14 cellular contexts compared by ENCODE assay signal in the genomic region with DNA sequence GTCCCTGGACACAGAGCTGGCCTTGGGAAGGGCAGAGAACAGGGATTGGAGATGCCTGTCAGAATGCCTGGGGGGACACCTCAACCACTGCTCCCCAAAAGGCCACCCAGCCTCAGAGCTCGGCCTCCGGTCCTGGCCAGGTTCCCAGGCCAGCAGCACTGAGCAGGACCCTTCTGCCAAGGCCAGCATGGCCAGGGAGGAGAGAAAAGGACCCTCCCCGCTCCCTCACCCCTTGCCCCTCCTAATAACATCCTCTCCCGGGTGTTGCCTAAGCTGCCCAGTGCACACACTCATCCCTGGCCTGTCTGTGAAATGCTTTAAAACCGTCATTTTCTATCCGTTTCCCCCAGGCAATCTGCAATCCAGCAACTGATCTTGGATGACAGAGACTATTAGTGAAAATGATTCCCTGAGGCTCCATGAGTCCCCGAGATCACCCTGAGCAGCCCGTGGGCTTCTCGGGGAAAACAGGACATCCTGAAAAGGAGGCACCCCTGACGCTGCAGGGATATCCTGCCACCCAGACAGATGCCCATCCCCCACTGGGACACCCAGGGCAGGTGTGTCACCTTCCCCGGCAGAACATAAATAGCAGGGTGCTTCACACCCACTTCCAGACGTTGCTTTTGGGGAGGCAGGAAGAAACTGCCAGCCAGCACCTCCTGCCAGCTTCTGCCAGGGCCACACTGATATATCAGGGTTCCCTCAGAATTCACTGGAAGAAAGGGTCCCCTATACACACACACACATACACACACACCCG.
DNase-seq lines count a peak whose midpoint lies in the region; ATAC-seq and TF ChIP-seq lines count a peak whose summit lies in the region.
"Had no signal": no experiment of that assay in that cellular context is flagged by ENCODE, and none has a peak within 500 bp of the region (broad histone marks: within the 10 kb centered on the region; RNA-seq: fewer than 3 reads in every experiment).

No MANE protein-coding gene starts in this region.

- no peak for TF ChIP-seq CTCF in BJ (IDR thresholded peaks at IDR 0.05; ENCODE audit: insufficient read depth, low read depth, low read length)
- no peak for TF ChIP-seq CTCF in SK-N-SH (IDR thresholded peaks at IDR 0.05)
- no peak for TF ChIP-seq CTCF in glutamatergic neuron (IDR thresholded peaks at IDR 0.05; ENCODE audit: partially characterized antibody, unreplicated experiment)
- no peak for TF ChIP-seq CTCF in prostate gland (IDR thresholded peaks at IDR 0.05)

- no peak overlapping the region for H3K9ac ChIP-seq in SK-N-SH

- peaks cover 4% of the 10 kb centered on the region for H3K36me3 Mint-ChIP-seq in glutamatergic neuron (ENCODE audit: unreplicated experiment)
- H3K36me3 Mint-ChIP-seq: activated naive CD4-positive, alpha-beta T cell treated with anti-CD3 and anti-CD28 coated beads, Interleukin-2, amount 50 U/mL, for 72 hours had no signal

- H3K4me1 ChIP-seq in SK-N-SH (ENCODE audit: control insufficient read depth in 1 of 2, insufficient read depth in 2 of 2, low read depth in 1 of 2, low read length in 1 of 2): peaks cover 0 to 100% of the 10 kb centered on the region in 2 experiments; a peak in 1 of 4 replicates
- H3K4me1 ChIP-seq in prostate gland (replicated peaks): no peaks in the 10 kb centered on the region

- H3K4me3 Mint-ChIP-seq in glutamatergic neuron (ENCODE audit: unreplicated experiment): no peak overlapping the region

- H3K27me3 ChIP-seq in BJ (ENCODE audit: control insufficient read depth, insufficient read depth, low read length) (no peaks in the 10 kb centered on the region), SK-N-SH (ENCODE audit: insufficient read depth) (no peaks in the 10 kb centered on the region), prostate gland (replicated peaks; ENCODE audit: insufficient read depth) (peaks cover 4% of the 10 kb centered on the region)

- H4K20me1 ChIP-seq in SK-N-SH (ENCODE audit: insufficient read depth): no peaks in the 10 kb centered on the region

- no peak overlapping the region for H3K27ac Mint-ChIP-seq in glutamatergic neuron (ENCODE audit: unreplicated experiment)

- 38% methylated on average over 10 of the region's 13 CpGs for WGBS in SK-N-SH (ENCODE audit: low lambda C conversion rate)
- 57% methylated on average over 13 of the region's 13 CpGs for WGBS in prostate gland

- no peak for TF ChIP-seq RAD21 in SK-N-SH (IDR thresholded peaks at IDR 0.05; ENCODE audit: low read length)

- H3F3A ChIP-seq in SK-N-SH (replicated peaks; ENCODE audit: insufficient read depth): no peaks in the 10 kb centered on the region

- no peak overlapping the region for H3K4me2 ChIP-seq in SK-N-SH

- H3K36me3 ChIP-seq in BJ (ENCODE audit: control insufficient read depth, insufficient read depth, low read length) (peaks cover 13% of the 10 kb centered on the region), SK-N-SH (replicated peaks in 1 of 2; ENCODE audit: control insufficient read depth in 1 of 2, insufficient read depth in 2 of 2, low read length in 1 of 2) (no peaks in the 10 kb centered on the region), prostate gland (no peaks in the 10 kb centered on the region)
- H3K36me3 ChIP-seq: heart left ventricle had no signal

- no peak overlapping the region for H2AFZ ChIP-seq in SK-N-SH (ENCODE audit: low read depth)

- H3K9me2 ChIP-seq in SK-N-SH: no peaks in the 10 kb centered on the region

- POLR2A ChIA-PET in BJ (lab: Charles Lee): interaction anchor here (0.6 kb wide), 1 partner anchor 56 kb away, joined by 5 read pairs; no protein-coding TSS in a partner anchor
- POLR2A ChIA-PET in SK-N-SH (lab: Yijun Ruan, JAX): interaction anchor here (0.8 to 1.8 kb wide), 5 partner anchors 15 to 354 kb away, joined by 3 to 13 read pairs (median 3); a partner anchor contains a TSS

- DNase-seq in BJ (ENCODE audit: low read depth): peak; percentile 88
- peak; percentile 74 for DNase-seq in SK-N-SH
- DNase-seq in glutamatergic neuron: peak; percentile 9
- DNase-seq in prostate gland (ENCODE audit: low spot score): no peak
- no peak for DNase-seq in activated T-cell treated with anti-CD3 and anti-CD28 coated beads for 4 hours
- DNase-seq in stimulated activated CD4-positive, alpha-beta T cell treated with anti-CD3 and anti-CD28 coated beads, Interleukin-15, amount 100 ng/mL, for 24 hours: no peak
- DNase-seq: NCI-H1436; NCI-H510A; stimulated activated CD4-positive, alpha-beta T cell treated with anti-CD3 and anti-CD28 coated beads, Interleukin-2, amount 100 ng/mL, for 24 hours; T-helper 2 cell had no signal

- intact Hi-C loops in prostate gland (cut with DNase I): no loop called here

- CTCF ChIA-PET in BJ (lab: Yijun Ruan, JAX) (interaction anchor here (0.6 to 7.2 kb wide), 4 partner anchors 73 to 225 kb away, joined by 3 to 34 read pairs (median 4); no protein-coding TSS in a partner anchor), SK-N-SH (lab: Yijun Ruan, JAX) (interaction anchor here (1.0 to 6.2 kb wide), 7 partner anchors 9 to 224 kb away, joined by 4 to 35 read pairs (median 11); no protein-coding TSS in a partner anchor)

- TF ChIP-seq EP300 in SK-N-SH (IDR thresholded peaks at IDR 0.05; ENCODE audit: borderline replicate concordance in 1 of 2, low read depth in 1 of 2, low read length in 1 of 2): 0 out of 4 replicates have a peak, but pooled peaks of 1 of the 2 experiments have one; percentile 24

- no peaks in the 10 kb centered on the region for H3K9me3 Mint-ChIP-seq in glutamatergic neuron (ENCODE audit: unreplicated experiment)
- H3K9me3 Mint-ChIP-seq: activated naive CD4-positive, alpha-beta T cell treated with anti-CD3 and anti-CD28 coated beads, Interleukin-2, amount 50 U/mL, for 72 hours had no signal

- H3K79me2 ChIP-seq in SK-N-SH (ENCODE audit: insufficient read depth): no peaks in the 10 kb centered on the region

- ATAC-seq in GM19463 (IDR thresholded peaks at IDR 0.05; ENCODE audit: unreplicated experiment): no peak
- no peak for ATAC-seq in HG03196 (IDR thresholded peaks at IDR 0.05; ENCODE audit: unreplicated experiment)
- ATAC-seq: activated naive CD4-positive, alpha-beta T cell treated with anti-CD3 and anti-CD28 coated beads, Interleukin-2, amount 50 U/mL, for 72 hours; heart left ventricle had no signal

- no peaks in the 10 kb centered on the region for H3K9me3 ChIP-seq in SK-N-SH
- H3K9me3 ChIP-seq in prostate gland: no peaks in the 10 kb centered on the region
- H3K9me3 ChIP-seq: heart left ventricle had no signal

- peaks cover 4% of the 10 kb centered on the region for H3K27me3 Mint-ChIP-seq in glutamatergic neuron (ENCODE audit: unreplicated experiment)

- H3K27ac ChIP-seq in SK-N-SH (ENCODE audit: low read depth in 2 of 2, low read length in 1 of 2): peak overlapping the region in 1 of 2 experiments; percentile 96; a peak in 2 of 4 replicates
- H3K27ac ChIP-seq in prostate gland: peak overlapping the region; percentile 38 to 42

- no peak overlapping the region for H3K4me3 ChIP-seq in BJ (ENCODE audit: low read depth, low read length)
- no peak overlapping the region for H3K4me3 ChIP-seq in SK-N-SH (ENCODE audit: low read depth in 2 of 2, low read length in 1 of 2)
- H3K4me3 ChIP-seq in prostate gland: no peak overlapping the region
- H3K4me3 ChIP-seq: heart left ventricle had no signal

- H3K4me1 Mint-ChIP-seq in glutamatergic neuron (ENCODE audit: low read depth, unreplicated experiment): peaks cover 21% of the 10 kb centered on the region

- TF ChIP-seq POLR2A in prostate gland (IDR thresholded peaks at IDR 0.05): no peak

TF ChIP-seq in SK-N-SH, 30 proteins besides CTCF, POLR2A, EP300 and RAD21:
- TF ChIP-seq GATA2 (CRISPR knock-in tag; IDR thresholded peaks at IDR 0.05) (peak; percentile 37; the same call in 1 of the 2 replicates), RCOR1 (IDR thresholded peaks at IDR 0.05; ENCODE audit: low read length) (peak; percentile 20; the same call in 1 of the 2 replicates)
- TF ChIP-seq, protein P1, sequence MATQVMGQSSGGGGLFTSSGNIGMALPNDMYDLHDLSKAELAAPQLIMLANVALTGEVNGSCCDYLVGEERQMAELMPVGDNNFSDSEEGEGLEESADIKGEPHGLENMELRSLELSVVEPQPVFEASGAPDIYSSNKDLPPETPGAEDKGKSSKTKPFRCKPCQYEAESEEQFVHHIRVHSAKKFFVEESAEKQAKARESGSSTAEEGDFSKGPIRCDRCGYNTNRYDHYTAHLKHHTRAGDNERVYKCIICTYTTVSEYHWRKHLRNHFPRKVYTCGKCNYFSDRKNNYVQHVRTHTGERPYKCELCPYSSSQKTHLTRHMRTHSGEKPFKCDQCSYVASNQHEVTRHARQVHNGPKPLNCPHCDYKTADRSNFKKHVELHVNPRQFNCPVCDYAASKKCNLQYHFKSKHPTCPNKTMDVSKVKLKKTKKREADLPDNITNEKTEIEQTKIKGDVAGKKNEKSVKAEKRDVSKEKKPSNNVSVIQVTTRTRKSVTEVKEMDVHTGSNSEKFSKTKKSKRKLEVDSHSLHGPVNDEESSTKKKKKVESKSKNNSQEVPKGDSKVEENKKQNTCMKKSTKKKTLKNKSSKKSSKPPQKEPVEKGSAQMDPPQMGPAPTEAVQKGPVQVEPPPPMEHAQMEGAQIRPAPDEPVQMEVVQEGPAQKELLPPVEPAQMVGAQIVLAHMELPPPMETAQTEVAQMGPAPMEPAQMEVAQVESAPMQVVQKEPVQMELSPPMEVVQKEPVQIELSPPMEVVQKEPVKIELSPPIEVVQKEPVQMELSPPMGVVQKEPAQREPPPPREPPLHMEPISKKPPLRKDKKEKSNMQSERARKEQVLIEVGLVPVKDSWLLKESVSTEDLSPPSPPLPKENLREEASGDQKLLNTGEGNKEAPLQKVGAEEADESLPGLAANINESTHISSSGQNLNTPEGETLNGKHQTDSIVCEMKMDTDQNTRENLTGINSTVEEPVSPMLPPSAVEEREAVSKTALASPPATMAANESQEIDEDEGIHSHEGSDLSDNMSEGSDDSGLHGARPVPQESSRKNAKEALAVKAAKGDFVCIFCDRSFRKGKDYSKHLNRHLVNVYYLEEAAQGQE (IDR thresholded peaks at IDR 0.05; ENCODE audit: low read depth, low read length): no peak

Comparison
In these comparisons a context has a peak if more than half of its experiments do, and no peak if none do; other contexts are left out.
1. DNase-seq: peak in BJ (single experiment), SK-N-SH (single experiment) and glutamatergic neuron (single experiment); none in prostate gland (single experiment), activated T-cell treated with anti-CD3 and anti-CD28 coated beads for 4 hours (single experiment) and stimulated activated CD4-positive, alpha-beta T cell treated with anti-CD3 and anti-CD28 coated beads, Interleukin-15, amount 100 ng/mL, for 24 hours (single experiment).